ENCODE assay signal across 4 cellular contexts in the genomic region with DNA sequence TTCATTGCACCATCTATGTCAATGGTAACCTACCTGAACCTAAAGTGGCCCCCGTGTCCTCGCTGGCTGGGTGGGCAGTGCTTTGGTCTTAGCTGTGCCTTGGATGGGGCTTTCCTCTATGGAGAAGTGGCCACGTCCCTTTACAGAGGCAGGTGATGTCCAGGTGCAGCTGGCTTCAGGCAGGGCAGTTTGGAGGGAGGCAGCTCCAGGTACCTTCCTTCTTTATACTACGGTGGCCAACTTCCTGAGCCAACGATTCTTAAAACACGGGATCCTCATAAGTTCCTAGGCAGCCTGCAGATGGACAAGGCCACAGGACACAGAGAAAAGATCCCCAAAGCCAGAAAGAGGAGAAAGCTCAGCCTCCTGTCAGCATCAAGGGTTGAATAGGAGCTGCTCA.
"Had no signal": no experiment of that assay in that cellular context is flagged by ENCODE, and none has a peak within 500 bp of the region (broad histone marks: within the 10 kb centered on the region; RNA-seq: fewer than 3 reads in every experiment).

No MANE protein-coding gene starts in this region.

- H3K4me3 ChIP-seq: GM23338 had no signal

- H3K27ac Mint-ChIP-seq: GM23338, H9 had no signal

- H2AFZ ChIP-seq: GM23338 had no signal

- H3K9me3 Mint-ChIP-seq: H9 had no signal

- ATAC-seq: GM23338 had no signal

- H3K4me3 Mint-ChIP-seq: GM23338, H9 had no signal

- H3K4me2 ChIP-seq: GM23338 had no signal

- DNase-seq: H9, HCEC 1CT, IMR-90 had no signal
